1 cellular context compared by ENCODE assay signal in the genomic region with DNA sequence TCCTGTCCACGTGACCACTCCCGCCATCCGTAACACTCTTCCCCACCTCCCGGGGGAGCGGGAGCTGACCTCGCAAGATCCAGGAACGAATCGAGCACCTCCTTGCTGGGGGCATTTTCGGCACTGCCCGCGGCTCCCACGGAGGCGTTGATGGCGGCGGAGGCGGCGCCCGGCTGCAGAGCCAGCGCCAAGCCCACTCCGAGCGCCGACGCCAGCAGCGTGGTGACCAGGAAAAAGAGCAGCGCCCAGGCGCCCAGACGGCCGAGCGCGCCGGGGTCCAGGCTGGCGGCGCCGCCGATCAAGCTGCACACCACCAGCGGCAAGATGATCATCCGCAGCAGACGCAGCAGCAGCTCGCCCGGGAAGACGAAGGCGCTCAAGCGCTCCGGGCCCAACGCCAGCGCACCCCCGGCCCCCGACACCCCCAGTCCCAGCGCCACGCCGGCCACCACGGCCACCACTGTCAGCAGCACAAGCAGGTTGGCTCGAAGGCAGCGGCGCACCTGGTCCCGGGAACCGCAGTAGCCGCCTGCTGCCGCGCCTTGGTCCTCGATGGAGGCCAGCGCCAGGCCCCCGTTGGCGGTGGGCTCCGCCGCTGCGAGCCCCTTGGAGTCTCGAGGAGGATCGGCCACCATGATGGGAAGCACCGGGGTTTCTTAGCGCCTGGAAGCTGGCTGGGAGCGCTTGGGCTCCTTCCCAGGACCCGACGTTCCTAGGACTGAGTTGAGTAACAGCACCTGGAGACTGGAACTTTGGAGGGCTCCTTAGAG.
TF ChIP-seq lines count a peak whose summit lies in the region.

No MANE protein-coding gene starts in this region.

TF ChIP-seq in K562, 482 proteins besides CTCF, POLR2A, EP300 and RAD21 (continued from another document and continues in another):
- TF ChIP-seq, protein P1, sequence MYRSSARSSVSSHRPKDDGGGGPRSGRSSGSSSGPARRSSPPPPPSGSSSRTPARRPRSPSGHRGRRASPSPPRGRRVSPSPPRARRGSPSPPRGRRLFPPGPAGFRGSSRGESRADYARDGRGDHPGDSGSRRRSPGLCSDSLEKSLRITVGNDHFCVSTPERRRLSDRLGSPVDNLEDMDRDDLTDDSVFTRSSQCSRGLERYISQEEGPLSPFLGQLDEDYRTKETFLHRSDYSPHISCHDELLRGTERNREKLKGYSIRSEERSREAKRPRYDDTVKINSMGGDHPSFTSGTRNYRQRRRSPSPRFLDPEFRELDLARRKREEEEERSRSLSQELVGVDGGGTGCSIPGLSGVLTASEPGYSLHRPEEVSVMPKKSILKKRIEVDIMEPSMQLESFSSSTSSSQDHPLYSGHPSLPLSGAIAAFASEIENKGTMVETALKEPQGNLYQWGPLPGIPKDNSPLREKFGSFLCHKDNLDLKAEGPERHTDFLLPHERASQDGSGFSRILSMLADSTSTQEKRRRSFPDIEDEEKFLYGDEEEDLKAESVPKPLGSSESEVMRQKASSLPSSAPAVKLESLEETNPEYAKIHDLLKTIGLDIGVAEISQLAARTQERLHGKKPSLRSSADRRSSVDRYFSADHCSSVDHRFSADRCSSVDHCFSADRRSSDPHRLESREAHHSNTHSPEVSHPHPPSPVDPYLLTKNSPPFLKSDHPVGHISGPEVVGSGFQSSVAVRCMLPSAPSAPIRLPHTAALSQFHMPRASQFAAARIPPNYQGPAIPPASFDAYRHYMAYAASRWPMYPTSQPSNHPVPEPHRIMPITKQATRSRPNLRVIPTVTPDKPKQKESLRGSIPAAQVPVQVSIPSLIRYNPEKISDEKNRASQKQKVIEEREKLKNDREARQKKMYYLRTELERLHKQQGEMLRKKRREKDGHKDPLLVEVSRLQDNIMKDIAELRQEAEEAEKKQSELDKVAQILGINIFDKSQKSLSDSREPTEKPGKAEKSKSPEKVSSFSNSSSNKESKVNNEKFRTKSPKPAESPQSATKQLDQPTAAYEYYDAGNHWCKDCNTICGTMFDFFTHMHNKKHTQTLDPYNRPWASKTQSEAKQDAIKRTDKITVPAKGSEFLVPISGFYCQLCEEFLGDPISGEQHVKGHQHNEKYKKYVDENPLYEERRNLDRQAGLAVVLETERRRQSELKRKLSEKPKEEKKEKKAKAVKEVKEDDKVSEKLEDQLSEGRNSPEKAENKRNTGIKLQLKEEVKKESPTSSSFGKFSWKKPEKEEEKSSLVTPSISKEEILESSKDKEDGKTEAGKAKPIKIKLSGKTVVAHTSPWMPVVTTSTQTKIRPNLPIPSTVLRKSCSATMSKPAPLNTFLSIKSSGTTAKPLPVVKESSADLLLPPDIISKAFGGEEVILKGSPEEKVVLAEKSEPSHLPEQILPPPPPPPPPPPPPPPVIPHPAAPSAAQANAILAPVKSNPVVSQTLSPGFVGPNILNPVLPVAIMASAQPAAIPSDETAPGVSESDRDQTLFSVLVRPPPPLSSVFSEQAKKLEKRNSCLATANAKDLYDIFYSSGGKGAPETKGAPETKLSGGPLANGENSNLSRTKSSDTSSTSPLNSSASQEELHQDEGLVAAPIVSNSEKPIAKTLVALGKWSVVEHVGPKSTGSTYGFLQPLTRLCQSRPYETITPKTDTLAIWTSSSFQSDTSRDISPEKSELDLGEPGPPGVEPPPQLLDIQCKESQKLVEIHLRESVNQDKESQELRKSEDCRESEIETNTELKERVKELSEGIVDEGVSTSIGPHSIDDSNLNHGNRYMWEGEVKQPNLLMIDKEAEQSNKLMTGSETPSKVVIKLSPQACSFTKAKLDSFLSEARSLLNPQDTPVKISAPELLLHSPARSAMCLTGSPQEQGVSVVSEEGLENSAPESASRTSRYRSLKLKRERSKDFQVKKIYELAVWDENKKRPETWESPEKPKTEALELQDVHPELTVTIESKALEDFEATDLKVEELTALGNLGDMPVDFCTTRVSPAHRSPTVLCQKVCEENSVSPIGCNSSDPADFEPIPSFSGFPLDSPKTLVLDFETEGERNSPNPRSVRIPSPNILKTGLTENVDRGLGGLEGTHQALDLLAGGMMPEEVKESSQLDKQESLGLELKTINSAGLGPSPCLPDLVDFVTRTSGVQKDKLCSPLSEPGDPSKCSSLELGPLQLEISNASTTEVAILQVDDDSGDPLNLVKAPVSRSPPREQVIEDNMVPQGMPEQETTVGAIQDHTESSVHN (IDR thresholded peaks at IDR 0.05; ENCODE audit: borderline replicate concordance in 1 of 2, low read depth in 1 of 2): no peak
- TF ChIP-seq, protein P2, sequence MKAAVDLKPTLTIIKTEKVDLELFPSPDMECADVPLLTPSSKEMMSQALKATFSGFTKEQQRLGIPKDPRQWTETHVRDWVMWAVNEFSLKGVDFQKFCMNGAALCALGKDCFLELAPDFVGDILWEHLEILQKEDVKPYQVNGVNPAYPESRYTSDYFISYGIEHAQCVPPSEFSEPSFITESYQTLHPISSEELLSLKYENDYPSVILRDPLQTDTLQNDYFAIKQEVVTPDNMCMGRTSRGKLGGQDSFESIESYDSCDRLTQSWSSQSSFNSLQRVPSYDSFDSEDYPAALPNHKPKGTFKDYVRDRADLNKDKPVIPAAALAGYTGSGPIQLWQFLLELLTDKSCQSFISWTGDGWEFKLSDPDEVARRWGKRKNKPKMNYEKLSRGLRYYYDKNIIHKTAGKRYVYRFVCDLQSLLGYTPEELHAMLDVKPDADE (conservative IDR thresholded peaks at IDR 0.05; ENCODE audit: control insufficient read depth, low read depth, low read length): peak; percentile 64; the same call in 1 of the 2 replicates
- TF ChIP-seq GABPB1 (CRISPR knock-in tag; IDR thresholded peaks at IDR 0.05) (no peak; the same call in 1 of the 2 replicates), RERE (CRISPR knock-in tag; IDR thresholded peaks at IDR 0.05; ENCODE audit: borderline replicate concordance) (no peak; the same call in 1 of the 2 replicates), CREB1 (IDR thresholded peaks at IDR 0.05) (no peak), CREB1 (CRISPR knock-in tag; IDR thresholded peaks at IDR 0.05) (peak; percentile 43; the same call in 1 of the 2 replicates), TBL1XR1 (IDR thresholded peaks at IDR 0.05; ENCODE audit: low read length in 2 of 2) (no peak; a peak in 1 of 4 replicates), ZNF445 (CRISPR knock-in tag; IDR thresholded peaks at IDR 0.05; ENCODE audit: low read depth) (no peak), FOXA1 (IDR thresholded peaks at IDR 0.05; ENCODE audit: borderline replicate concordance) (no peak), ZNF766 (CRISPR knock-in tag; conservative IDR thresholded peaks at IDR 0.05) (no peak), TAF15 (IDR thresholded peaks at IDR 0.05; ENCODE audit: low read depth, low read length) (no peak), ELF4 (CRISPR knock-in tag; IDR thresholded peaks at IDR 0.05) (no peak), ZNF780A (CRISPR knock-in tag; IDR thresholded peaks at IDR 0.05) (no peak), STAT5B (CRISPR knock-in tag; IDR thresholded peaks at IDR 0.05) (no peak), ZBTB12 (CRISPR knock-in tag; IDR thresholded peaks at IDR 0.05) (no peak), SAP30 (IDR thresholded peaks at IDR 0.05; ENCODE audit: borderline replicate concordance, insufficient read depth, low read depth, low read length, poor library complexity, severe bottlenecking) (peak; percentile 43), SOX6 (IDR thresholded peaks at IDR 0.05) (no peak), XRCC5 (IDR thresholded peaks at IDR 0.05; ENCODE audit: low read depth, low read length) (no peak), NFIX (CRISPR knock-in tag; IDR thresholded peaks at IDR 0.05; ENCODE audit: low read depth) (no peak), PBX2 (CRISPR knock-in tag; IDR thresholded peaks at IDR 0.05; ENCODE audit: low read depth) (no peak), PBX2 (tag; conservative IDR thresholded peaks at IDR 0.05; ENCODE audit: low read depth) (no peak), PHB (CRISPR knock-in tag; IDR thresholded peaks at IDR 0.05) (no peak), JUNB (CRISPR knock-in tag; conservative IDR thresholded peaks at IDR 0.05) (no peak), FIP1L1 (IDR thresholded peaks at IDR 0.05; ENCODE audit: low read depth, low read length, poor library complexity, severe bottlenecking) (peak; percentile 87), GTF2A2 (tag; IDR thresholded peaks at IDR 0.05) (no peak), NFRKB (IDR thresholded peaks at IDR 0.05; ENCODE audit: low read depth) (no peak), RBM34 (IDR thresholded peaks at IDR 0.05; ENCODE audit: borderline replicate concordance, insufficient read depth, low read length) (no peak), TAL1 (IDR thresholded peaks at IDR 0.05) (no peak), MEIS2 (IDR thresholded peaks at IDR 0.05; ENCODE audit: partially characterized antibody) (no peak), SMAD2 (IDR thresholded peaks at IDR 0.05; ENCODE audit: low read depth, low read length) (no peak)
- TF ChIP-seq, protein P3, sequence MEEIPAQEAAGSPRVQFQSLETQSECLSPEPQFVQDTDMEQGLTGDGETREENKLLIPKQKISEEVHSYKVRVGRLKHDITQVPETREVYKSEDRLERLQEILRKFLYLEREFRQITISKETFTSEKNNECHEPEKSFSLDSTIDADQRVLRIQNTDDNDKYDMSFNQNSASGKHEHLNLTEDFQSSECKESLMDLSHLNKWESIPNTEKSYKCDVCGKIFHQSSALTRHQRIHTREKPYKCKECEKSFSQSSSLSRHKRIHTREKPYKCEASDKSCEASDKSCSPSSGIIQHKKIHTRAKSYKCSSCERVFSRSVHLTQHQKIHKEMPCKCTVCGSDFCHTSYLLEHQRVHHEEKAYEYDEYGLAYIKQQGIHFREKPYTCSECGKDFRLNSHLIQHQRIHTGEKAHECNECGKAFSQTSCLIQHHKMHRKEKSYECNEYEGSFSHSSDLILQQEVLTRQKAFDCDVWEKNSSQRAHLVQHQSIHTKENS (CRISPR knock-in tag; IDR thresholded peaks at IDR 0.05): no peak
- TF ChIP-seq, protein P4, sequence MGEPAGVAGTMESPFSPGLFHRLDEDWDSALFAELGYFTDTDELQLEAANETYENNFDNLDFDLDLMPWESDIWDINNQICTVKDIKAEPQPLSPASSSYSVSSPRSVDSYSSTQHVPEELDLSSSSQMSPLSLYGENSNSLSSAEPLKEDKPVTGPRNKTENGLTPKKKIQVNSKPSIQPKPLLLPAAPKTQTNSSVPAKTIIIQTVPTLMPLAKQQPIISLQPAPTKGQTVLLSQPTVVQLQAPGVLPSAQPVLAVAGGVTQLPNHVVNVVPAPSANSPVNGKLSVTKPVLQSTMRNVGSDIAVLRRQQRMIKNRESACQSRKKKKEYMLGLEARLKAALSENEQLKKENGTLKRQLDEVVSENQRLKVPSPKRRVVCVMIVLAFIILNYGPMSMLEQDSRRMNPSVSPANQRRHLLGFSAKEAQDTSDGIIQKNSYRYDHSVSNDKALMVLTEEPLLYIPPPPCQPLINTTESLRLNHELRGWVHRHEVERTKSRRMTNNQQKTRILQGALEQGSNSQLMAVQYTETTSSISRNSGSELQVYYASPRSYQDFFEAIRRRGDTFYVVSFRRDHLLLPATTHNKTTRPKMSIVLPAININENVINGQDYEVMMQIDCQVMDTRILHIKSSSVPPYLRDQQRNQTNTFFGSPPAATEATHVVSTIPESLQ (CRISPR knock-in tag; IDR thresholded peaks at IDR 0.05): no peak
